Comparison of ENCODE assay signal across 34 cellular contexts in the genomic region with DNA sequence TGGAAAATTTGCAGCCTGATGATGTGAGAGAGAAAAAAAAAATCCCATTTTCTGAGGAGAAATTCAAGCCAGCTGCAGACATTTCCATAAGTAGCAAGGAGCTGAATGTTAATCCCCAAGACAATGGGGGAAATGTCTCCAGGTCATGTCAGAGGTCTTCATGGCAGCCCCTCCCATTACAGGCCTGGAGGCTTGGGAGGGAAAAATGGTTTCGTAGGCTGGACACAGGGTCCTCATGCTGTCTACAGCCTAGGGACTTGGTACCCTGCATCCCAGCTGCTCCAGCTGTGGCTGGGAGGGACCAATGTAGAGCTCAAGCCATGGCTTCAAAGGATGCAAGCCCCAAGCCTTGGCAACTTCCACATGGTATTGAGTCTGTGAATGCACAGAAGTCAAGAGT. TPM values are rescaled to one million over a fixed set of nuclear protein-coding genes. Genes with fewer than 3 reads are reported as not detected.
"Had no signal": no experiment of that assay in that cellular context is flagged by ENCODE, and none has a peak within 500 bp of the region (broad histone marks: within the 10 kb centered on the region; RNA-seq: fewer than 3 reads in every experiment).

No MANE protein-coding gene starts in this region.

- H3K4me3 ChIP-seq: adrenal gland, body of pancreas, breast epithelium had no signal

- H3K9me3 ChIP-seq: adrenal gland, body of pancreas had no signal

- H3K4me1 ChIP-seq: adrenal gland, body of pancreas, breast epithelium had no signal

- DNase-seq: activated B cell treated with CpG ODN at 0.5 μM for 24 hours; activated CD4-positive, alpha-beta memory T cell treated with anti-CD3 and anti-CD28 coated beads for 36 hours; activated CD4-positive, alpha-beta T cell treated with anti-CD3 and anti-CD28 coated beads for 4 hours; activated CD4-positive, alpha-beta T cell treated with anti-CD3 and anti-CD28 coated beads, Interleukin-2, amount 10 ng/mL, durations not matched to agents 24 days and 14 days; activated CD4-positive, alpha-beta T cell treated with anti-CD3 and anti-CD28 coated beads, Interleukin-2, amount 50 U/mL, for 1 hour; activated CD4-positive, alpha-beta T cell treated with anti-CD3 and anti-CD28 coated beads, Interleukin-2, amount 50 U/mL, for 4 hours; activated CD4-positive, CD25-positive, alpha-beta regulatory T cell treated with anti-CD3 and anti-CD28 coated beads, Interleukin-2, amount 50 U/mL, for 72 hours; activated CD8-positive, alpha-beta memory T cell treated with anti-CD3 and anti-CD28 coated beads, Interleukin-2, amount 50 U/mL, for 4 hours; activated CD8-positive, alpha-beta T cell treated with anti-CD3 and anti-CD28 coated beads for 36 hours; activated effector memory CD4-positive, alpha-beta T cell treated with anti-CD3 and anti-CD28 coated beads, Interleukin-2, amount 50 U/mL, for 16 hours; activated gamma-delta T cell treated with Interleukin-2 at 50 U/mL for 16 hours; activated naive CD4-positive, alpha-beta T cell; activated naive CD4-positive, alpha-beta T cell treated with anti-CD3 and anti-CD28 coated beads for 36 hours; activated naive CD4-positive, alpha-beta T cell treated with anti-CD3 and anti-CD28 coated beads, Interleukin-2, amount 50 U/mL, for 16 hours; activated naive CD8-positive, alpha-beta T cell treated with anti-CD3 and anti-CD28 coated beads for 36 hours; activated T-cell treated with anti-CD3 and anti-CD28 coated beads for 4 hours; activated T-cell treated with anti-CD3 and anti-CD28 coated beads, Interleukin-2, amount 50 U/mL, for 1 hour; activated T-cell treated with anti-CD3 and anti-CD28 coated beads, Interleukin-2, amount 50 U/mL, for 4 hours; activated T-cell treated with anti-CD3 and anti-CD28 coated beads, Interleukin-2, amount 50 U/mL, for 72 hours; adrenal gland; amniotic stem cell; aorta; body of pancreas; brain microvascular endothelial cell; central memory CD4-positive, alpha-beta T cell; T-helper 1 cell; T-helper 2 cell; T-helper 9 cell had no signal

- FAIRE-seq: astrocyte, TTC549 had no signal

- H3K36me3 ChIP-seq: adrenal gland, brain microvascular endothelial cell, breast epithelium had no signal

- H3K27ac ChIP-seq: adrenal gland, body of pancreas, brain microvascular endothelial cell, breast epithelium, VCaP had no signal

- ATAC-seq: activated CD8-positive, alpha-beta T cell treated with anti-CD3 and anti-CD28 coated beads for 36 hours; activated naive CD4-positive, alpha-beta T cell treated with anti-CD3 and anti-CD28 coated beads, Interleukin-2, amount 50 U/mL, for 72 hours; activated T-cell treated with anti-CD3 and anti-CD28 coated beads, Interleukin-2, amount 50 U/mL, for 4 hours; activated T-cell treated with anti-CD3 and anti-CD28 coated beads, Interleukin-2, amount 50 U/mL, for 72 hours; activated T-helper 17 cell treated with anti-CD3 and anti-CD28 coated beads, Interleukin-2, amount 50 U/mL, for 72 hours; body of pancreas had no signal

- H3K27me3 ChIP-seq: adrenal gland, body of pancreas, brain microvascular endothelial cell, breast epithelium had no signal

RNA-seq across cellular contexts. Expression of gene ARHGAP15, which starts 53.5 kb away (rescaled TPM):
- total RNA-seq: astrocyte had no signal
